ENCODE assay signal across 10 cellular contexts in genomic region chr17:4901108-4901647, GRCh38. TPM values are rescaled to one million over a fixed set of nuclear protein-coding genes. Genes with fewer than 3 reads are reported as not detected.
A peak's percentile ranks its signal among the peaks of the same experiment; 100 is the strongest.
DNase-seq lines count a peak whose midpoint lies in the region; ATAC-seq and TF ChIP-seq lines count a peak whose summit lies in the region.
"Had no signal": no experiment of that assay in that cellular context is flagged by ENCODE, and none has a peak within 500 bp of the region (broad histone marks: within the 10 kb centered on the region; RNA-seq: fewer than 3 reads in every experiment).

No MANE protein-coding gene starts in this region.

- H3K4me1 Mint-ChIP-seq in stimulated activated naive CD8-positive, alpha-beta T cell treated with anti-CD3 and anti-CD28 coated beads, Interleukin-15, Interleukin-2, amounts not matched to agents 100 ng/mL and 50 ng/mL, for 24 hours (ENCODE audit: low read depth), result peaks cover 45% of the 10 kb centered on the region

- no peaks in the 10 kb centered on the region for H3K9me3 Mint-ChIP-seq in stimulated activated naive CD8-positive, alpha-beta T cell treated with anti-CD3 and anti-CD28 coated beads, Interleukin-15, Interleukin-2, amounts not matched to agents 100 ng/mL and 50 ng/mL, for 24 hours

- H3K27ac ChIP-seq in thyroid gland, result no peak overlapping the region

- peaks cover 0 to 5% of the 10 kb centered on the region in 2 donors for H3K36me3 ChIP-seq in thyroid gland

- in situ Hi-C loops in astrocyte of the cerebellum (cut with HindIII; ENCODE audit: low sequenced_read_pairs), result no loop called here

- no peak for ATAC-seq in stimulated activated naive CD8-positive, alpha-beta T cell treated with anti-CD3 and anti-CD28 coated beads, Interleukin-15, Interleukin-2, amounts not matched to agents 100 U/mL and 50 U/mL, for 24 hours
- ATAC-seq in GM21526 (IDR thresholded peaks at IDR 0.05; ENCODE audit: low FRiP score, unreplicated experiment), result no peak

- whole genome bisulfite sequencing in thyroid gland, 2 donors, result 50 to 70% methylated on average over 8 to 27 of the region's 37 CpGs

- no peak overlapping the region for H3K27ac Mint-ChIP-seq in stimulated activated naive CD8-positive, alpha-beta T cell treated with anti-CD3 and anti-CD28 coated beads, Interleukin-15, Interleukin-2, amounts not matched to agents 100 ng/mL and 50 ng/mL, for 24 hours

- no peak for TF ChIP-seq CTCF in astrocyte of the cerebellum (IDR thresholded peaks at IDR 0.05; ENCODE audit: low read depth, low read length, missing control alignments)
- TF ChIP-seq CTCF in thyroid gland (IDR thresholded peaks at IDR 0.05), result no peak

- peak overlapping the region; percentile 3 for H3K4me3 ChIP-seq in astrocyte of the cerebellum (ENCODE audit: low read depth, low read length)
- peak overlapping the region; percentile 9 for H3K4me3 ChIP-seq in mononuclear cell (ENCODE audit: low read length)
- H3K4me3 ChIP-seq in thyroid gland (replicated peaks in 1 of 3), result no peak overlapping the region

- H3K4me3 Mint-ChIP-seq in stimulated activated naive CD8-positive, alpha-beta T cell treated with anti-CD3 and anti-CD28 coated beads, Interleukin-15, Interleukin-2, amounts not matched to agents 100 ng/mL and 50 ng/mL, for 24 hours, result peak overlapping the region; percentile 87

- H3K27me3 Mint-ChIP-seq in stimulated activated naive CD8-positive, alpha-beta T cell treated with anti-CD3 and anti-CD28 coated beads, Interleukin-15, Interleukin-2, amounts not matched to agents 100 ng/mL and 50 ng/mL, for 24 hours, result no peaks in the 10 kb centered on the region

- peaks cover 1% of the 10 kb centered on the region for H3K36me3 Mint-ChIP-seq in stimulated activated naive CD8-positive, alpha-beta T cell treated with anti-CD3 and anti-CD28 coated beads, Interleukin-15, Interleukin-2, amounts not matched to agents 100 ng/mL and 50 ng/mL, for 24 hours (ENCODE audit: low read depth)

- no peak for DNase-seq in stimulated activated naive CD8-positive, alpha-beta T cell treated with anti-CD3 and anti-CD28 coated beads, Interleukin-15, Interleukin-2, amounts not matched to agents 100 U/mL and 50 U/mL, for 24 hours
- DNase-seq in astrocyte of the cerebellum (ENCODE audit: low read depth), result no peak
- DNase-seq in thyroid gland, result no peak
- DNase-seq in anterior cingulate cortex (lab: John Stamatoyannopoulos, UW), result no peak
- no peak for DNase-seq in germinal center (ENCODE audit: low spot score)
- DNase-seq: RPMI8226 had no signal

- no peaks in the 10 kb centered on the region for H3K9me3 ChIP-seq in mononuclear cell (ENCODE audit: low read depth, low read length)
- no peaks in the 10 kb centered on the region for H3K9me3 ChIP-seq in thyroid gland

- H3K4me1 ChIP-seq in mononuclear cell (ENCODE audit: insufficient read depth, low read length) (peaks cover 53% of the 10 kb centered on the region), thyroid gland (peaks cover 12 to 30% of the 10 kb centered on the region in 2 donors)

- no peak for TF ChIP-seq POLR2A in thyroid gland (IDR thresholded peaks at IDR 0.05)

- intact Hi-C loops in thyroid gland (cut with DNase I), result no loop called here

- H3K27me3 ChIP-seq in mononuclear cell (ENCODE audit: insufficient read depth, low read length), result peaks cover 7% of the 10 kb centered on the region
- H3K27me3 ChIP-seq in thyroid gland, result peaks cover 8% of the 10 kb centered on the region

RNA-seq across cellular contexts. Expression of gene CHRNE, which starts 1.7 kb away (rescaled TPM):
- total RNA-seq in mononuclear cell (2.2 TPM), thyroid gland (under 1 TPM; 0.29 to 0.83 (median 0.49) TPM)

RNA-seq across cellular contexts. Expression of gene C17orf107, which starts 1.8 kb away (rescaled TPM):
- total RNA-seq in mononuclear cell (26.4 TPM), thyroid gland (1 to 10 TPM in 3 of 4 donors, under 1 TPM in 1; 0.33 to 1.9 (median 1.3) TPM)

RNA-seq across cellular contexts. Expression of gene GP1BA, which starts 30.9 kb away (rescaled TPM):
- 4.2 TPM for total RNA-seq in mononuclear cell
- not detected for total RNA-seq in thyroid gland
- total RNA-seq: lower leg skin had no signal

RNA-seq across cellular contexts. Expression of gene SLC25A11, which starts 38.7 kb away (rescaled TPM):
- 17.1 TPM for total RNA-seq in mononuclear cell
- 10 to 100 TPM; 29.3 to 62.4 (median 48.4) TPM for total RNA-seq in thyroid gland

RNA-seq across cellular contexts. Expression of gene RNF167, which starts 38.9 kb away (rescaled TPM):
- total RNA-seq in mononuclear cell, result 19.3 TPM
- total RNA-seq in thyroid gland, result 10 to 100 TPM; 47.1 to 77.0 (median 67.2) TPM

Comparison
In these comparisons a context has a peak if more than half of its experiments do, and no peak if none do; other contexts are left out.
1. H3K4me3 ChIP-seq: peak in astrocyte of the cerebellum (single experiment) and mononuclear cell (single experiment); none in thyroid gland (0 of 3).